In genomic region chr7:25852995-25853713, GRCh38 we compare ENCODE assay signal across 10 cellular contexts.
A peak's percentile ranks its signal among the peaks of the same experiment; 100 is the strongest.
DNase-seq lines count a peak whose midpoint lies in the region; TF ChIP-seq lines count a peak whose summit lies in the region.
"Had no signal": no experiment of that assay in that cellular context is flagged by ENCODE, and none has a peak within 500 bp of the region (broad histone marks: within the 10 kb centered on the region; RNA-seq: fewer than 3 reads in every experiment).

No MANE protein-coding gene starts in this region.

- 28 to 34% methylated on average over 13 of the region's 13 CpGs for WGBS in esophagus, 2 donors
- 74 to 81% (median 80%) methylated on average over 13 of the region's 13 CpGs for WGBS in ovary, 3 donors

- TF ChIP-seq POLR2A in NB4 (IDR thresholded peaks at IDR 0.05; ENCODE audit: extremely low read depth, insufficient read length) (no peak), ovary (IDR thresholded peaks at IDR 0.05) (no peak)

- peak overlapping the region; percentile 56 for H3K9ac ChIP-seq in ES-I3 (ENCODE audit: low read depth, low read length)

- DNase-seq in NB4 (ENCODE audit: low read depth) (peak; percentile 33), ovary (no peak), posterior vena cava (ENCODE audit: low spot score) (no peak), NCI-H2227 (lab: John Stamatoyannopoulos, UW; ENCODE audit: unreplicated experiment) (no peak), medulla oblongata (ENCODE audit: extremely low spot score) (no peak)
- DNase-seq in stimulated activated CD4-positive, alpha-beta T cell treated with anti-CD3 and anti-CD28 coated beads, Interleukin-2, amount 100 ng/mL, for 24 hours = no peak
- DNase-seq: Karpas-422, NCI-H345 had no signal

- H3K4me3 ChIP-seq in NB4 (ENCODE audit: low read depth, low read length) (no peak overlapping the region), esophagus (ENCODE audit: low read depth in 1 of 2, low read length in 2 of 2) (no peak overlapping the region), ovary (peak overlapping the region; percentile 21)

- H3K9me3 ChIP-seq in ES-I3 (ENCODE audit: control insufficient read depth, insufficient read depth, low read length) = no peaks in the 10 kb centered on the region
- peaks cover 0 to 5% of the 10 kb centered on the region in 2 donors for H3K9me3 ChIP-seq in esophagus (ENCODE audit: control insufficient read depth in 2 of 2, insufficient read depth in 1 of 2, low read depth in 1 of 2, low read length in 1 of 2)
- no peaks in the 10 kb centered on the region for H3K9me3 ChIP-seq in ovary

- H3K27ac ChIP-seq in esophagus (ENCODE audit: low read depth in 2 of 2, low read length in 1 of 2) = peak overlapping the region; percentile 9 to 83
- H3K27ac ChIP-seq in ovary = no peak overlapping the region

- H3K4me1 ChIP-seq in ES-I3 (ENCODE audit: insufficient read depth, low read length) (peaks cover 15% of the 10 kb centered on the region), esophagus (ENCODE audit: control insufficient read depth in 2 of 2, insufficient read depth in 2 of 2, low read length in 1 of 2) (peaks cover 5 to 6% of the 10 kb centered on the region in 2 donors), ovary (ENCODE audit: insufficient read depth) (peaks cover 16% of the 10 kb centered on the region)

- intact Hi-C loops in ovary (cut with DNase I) (loop anchor here (2.0 to 5.0 kb wide), 8 partner anchors 231 to 596 kb away; no protein-coding TSS in a partner anchor), posterior vena cava (cut with DNase I) (loop anchor here (5.0 to 10.0 kb wide), 4 partner anchors 286 to 1312 kb away; partner anchors contain the start of gene HOXA9 (in 1 of the 2))

- TF ChIP-seq CTCF in NB4 (IDR thresholded peaks at IDR 0.05; ENCODE audit: low read depth, low read length) = no peak
- TF ChIP-seq CTCF in ovary (IDR thresholded peaks at IDR 0.05) = no peak

- peaks cover 5 to 42% of the 10 kb centered on the region in 2 donors for H3K27me3 ChIP-seq in esophagus (ENCODE audit: control insufficient read depth in 1 of 2, insufficient read depth in 2 of 2, low read length in 2 of 2)
- no peaks in the 10 kb centered on the region for H3K27me3 ChIP-seq in ovary

- no peaks in the 10 kb centered on the region for H3K36me3 ChIP-seq in ES-I3 (ENCODE audit: insufficient read depth, low read length)
- no peaks in the 10 kb centered on the region for H3K36me3 ChIP-seq in esophagus (ENCODE audit: control insufficient read depth in 2 of 2, insufficient read depth in 2 of 2, low read length in 1 of 2)
- no peaks in the 10 kb centered on the region for H3K36me3 ChIP-seq in ovary

- no peak for TF ChIP-seq EP300 in ovary (IDR thresholded peaks at IDR 0.05)

Comparison
In these comparisons a context has a peak if more than half of its experiments do, and no peak if none do; other contexts are left out.
1. H3K27ac ChIP-seq: peak in esophagus (2 of 2); none in ovary (0 of 2).